Comparison of ENCODE assay signal across 28 cellular contexts in the genomic region with DNA sequence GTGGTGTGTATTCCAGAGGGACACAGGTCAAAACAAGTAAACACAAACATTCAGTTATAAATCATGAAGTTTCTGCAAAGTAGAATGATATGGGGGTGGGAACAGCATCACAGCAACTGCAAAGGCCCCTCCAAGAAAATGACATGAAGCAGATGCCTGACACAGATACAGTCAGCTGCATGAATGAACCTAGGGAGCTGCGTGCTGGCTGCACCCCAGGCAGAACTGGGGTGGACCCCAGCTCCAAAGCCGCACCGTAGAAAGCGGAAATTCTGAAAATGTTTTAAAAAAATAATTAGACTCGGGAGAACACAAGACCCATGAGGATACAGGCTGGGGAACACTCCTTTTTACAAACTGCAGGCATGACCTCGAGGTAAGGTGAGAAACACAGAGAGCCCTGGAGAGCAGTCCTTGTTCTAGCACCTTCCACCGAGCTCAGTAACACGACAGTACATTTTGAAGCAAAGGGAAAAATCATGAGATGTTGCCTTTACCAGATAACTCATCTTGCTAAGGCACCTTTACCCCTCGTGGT.
"Had no signal": no experiment of that assay in that cellular context is flagged by ENCODE, and none has a peak within 500 bp of the region (broad histone marks: within the 10 kb centered on the region; RNA-seq: fewer than 3 reads in every experiment).

No MANE protein-coding gene starts in this region.

- H2AFZ ChIP-seq: neural progenitor cell, parathyroid adenoma had no signal

- H3K36me3 Mint-ChIP-seq: activated CD8-positive, alpha-beta memory T cell treated with anti-CD3 and anti-CD28 coated beads, Interleukin-2, amount 10 ng/mL, durations not matched to agents 7 days and 5 days; activated naive CD4-positive, alpha-beta T cell treated with anti-CD3 and anti-CD28 coated beads, Interleukin-2, amount 50 U/mL, for 72 hours; natural killer cell had no signal

- H3K9me3 Mint-ChIP-seq: activated B cell treated with CpG ODN at 0.5 μM for 24 hours; activated T-helper 2 cell treated with anti-CD3 and anti-CD28 coated beads, Interferon-gamma antibody, Interleukin-2, Interleukin-4, amounts not matched to agents 10 μg/mL and 5 μg/mL and 100 μg/mL, durations not matched to agents 14 hours and 24 hours and 36 hours had no signal

- H3K4me3 ChIP-seq: breast epithelium, neural progenitor cell, right atrium auricular region, testis, vagina had no signal

- ATAC-seq: activated CD8-positive, alpha-beta memory T cell treated with anti-CD3 and anti-CD28 coated beads, Interleukin-2, amount 10 ng/mL, durations not matched to agents 7 days and 5 days; activated CD8-positive, alpha-beta T cell treated with anti-CD3 and anti-CD28 coated beads, Interleukin-2, amount 10 ng/mL, durations not matched to agents 7 days and 5 days; activated naive CD4-positive, alpha-beta T cell treated with anti-CD3 and anti-CD28 coated beads, Interleukin-2, amount 50 U/mL, for 72 hours; left ventricle myocardium superior; natural killer cell had no signal

- H3K4me2 ChIP-seq: neural progenitor cell had no signal

- H3K9me3 ChIP-seq: breast epithelium, right atrium auricular region, testis, vagina had no signal

- FAIRE-seq: endometrium, frontal cortex, islet of Langerhans had no signal

- H3K27ac ChIP-seq: breast epithelium, neural progenitor cell, parathyroid adenoma, right atrium auricular region, testis, vagina had no signal

- H3K4me3 Mint-ChIP-seq: activated B cell treated with CpG ODN at 0.5 μM for 24 hours; activated CD8-positive, alpha-beta memory T cell treated with anti-CD3 and anti-CD28 coated beads, Interleukin-2, amount 10 ng/mL, durations not matched to agents 7 days and 5 days; activated CD8-positive, alpha-beta T cell treated with anti-CD3 and anti-CD28 coated beads, Interleukin-2, amount 10 ng/mL, durations not matched to agents 7 days and 5 days; central memory CD8-positive, alpha-beta T cell; mesothelial cell of epicardium; natural killer cell; neural progenitor cell; type B pancreatic cell had no signal

- DNase-seq: activated B cell treated with CpG ODN at 0.5 μM for 24 hours; activated CD4-positive, alpha-beta T cell treated with anti-CD3 and anti-CD28 coated beads, Interleukin-2, amount 50 U/mL, for 1 hour; activated CD8-positive, alpha-beta memory T cell treated with anti-CD3 and anti-CD28 coated beads, Interleukin-2, amount 10 ng/mL, durations not matched to agents 7 days and 5 days; activated CD8-positive, alpha-beta T cell treated with anti-CD3 and anti-CD28 coated beads, Interleukin-2, amount 10 ng/mL, durations not matched to agents 7 days and 5 days; activated T-cell treated with anti-CD3 and anti-CD28 coated beads, Interleukin-2, amount 50 U/mL, for 48 hours; dermis blood vessel endothelial cell; effector CD8-positive, alpha-beta T cell; left ventricle myocardium superior; natural killer cell; occipital lobe; stimulated activated CD4-positive, alpha-beta T cell treated with anti-CD3 and anti-CD28 coated beads, Interleukin-15, amount 100 ng/mL, for 24 hours; stimulated activated CD4-positive, alpha-beta T cell treated with anti-CD3 and anti-CD28 coated beads, Interleukin-2, amount 100 ng/mL, for 24 hours; stimulated activated naive CD4-positive, alpha-beta T cell treated with Interleukin-2 at 50 U/mL for 16 hours; T-helper 2 cell; testis had no signal

- H3K4me1 Mint-ChIP-seq: activated B cell treated with CpG ODN at 0.5 μM for 24 hours; activated CD8-positive, alpha-beta memory T cell treated with anti-CD3 and anti-CD28 coated beads, Interleukin-2, amount 10 ng/mL, durations not matched to agents 7 days and 5 days; central memory CD8-positive, alpha-beta T cell; mesothelial cell of epicardium; natural killer cell had no signal

- H3K27me3 ChIP-seq: breast epithelium, neural progenitor cell, right atrium auricular region, testis, vagina had no signal

- H3K27me3 Mint-ChIP-seq: activated CD8-positive, alpha-beta memory T cell treated with anti-CD3 and anti-CD28 coated beads, Interleukin-2, amount 10 ng/mL, durations not matched to agents 7 days and 5 days; central memory CD8-positive, alpha-beta T cell; type B pancreatic cell had no signal

- H3K4me1 ChIP-seq: breast epithelium, neural progenitor cell, parathyroid adenoma, right atrium auricular region, testis had no signal

- H3K9ac ChIP-seq: neural progenitor cell, parathyroid adenoma had no signal

- H3K27ac Mint-ChIP-seq: activated B cell treated with CpG ODN at 0.5 μM for 24 hours; activated CD8-positive, alpha-beta memory T cell treated with anti-CD3 and anti-CD28 coated beads, Interleukin-2, amount 10 ng/mL, durations not matched to agents 7 days and 5 days; activated CD8-positive, alpha-beta T cell treated with anti-CD3 and anti-CD28 coated beads, Interleukin-2, amount 10 ng/mL, durations not matched to agents 7 days and 5 days; activated naive CD4-positive, alpha-beta T cell treated with anti-CD3 and anti-CD28 coated beads, Interleukin-2, amount 50 U/mL, for 72 hours; activated T-helper 2 cell treated with anti-CD3 and anti-CD28 coated beads, Interferon-gamma antibody, Interleukin-2, Interleukin-4, amounts not matched to agents 10 μg/mL and 5 μg/mL and 100 μg/mL, durations not matched to agents 14 hours and 24 hours and 36 hours; mesothelial cell of epicardium; natural killer cell; neural progenitor cell; type B pancreatic cell had no signal

- H3K36me3 ChIP-seq: breast epithelium, neural progenitor cell, right atrium auricular region, vagina had no signal
